19 cellular contexts compared by ENCODE assay signal in genomic region chr4:153362184-153362583, GRCh38. TPM values are rescaled to one million over a fixed set of nuclear protein-coding genes. Genes with fewer than 3 reads are reported as not detected.
DNase-seq lines count a peak whose midpoint lies in the region; ATAC-seq and TF ChIP-seq lines count a peak whose summit lies in the region.
"Had no signal": no experiment of that assay in that cellular context is flagged by ENCODE, and none has a peak within 500 bp of the region (broad histone marks: within the 10 kb centered on the region; RNA-seq: fewer than 3 reads in every experiment).

No MANE protein-coding gene starts in this region.

- H3K36me3 ChIP-seq in DND-41 (ENCODE audit: insufficient read depth, low read length) = peaks cover 94% of the 10 kb centered on the region
- H3K36me3 ChIP-seq in mesendoderm (ENCODE audit: control insufficient read depth, insufficient read depth, low read length) = peaks cover 1% of the 10 kb centered on the region
- H3K36me3 ChIP-seq: ovary, vagina had no signal

- H2AFZ ChIP-seq in DND-41 (ENCODE audit: low read depth, low read length) = no peak overlapping the region

- WGBS in mesendoderm (ENCODE audit: extremely low coverage, insufficient coverage, low lambda C conversion rate) = no CpG with 5 or more reads among the region's 3 CpGs

- no peak overlapping the region for H2BK5ac ChIP-seq in mesendoderm (ENCODE audit: low read length)

- no peak for DNase-seq in DND-41
- peak; percentile 7 for DNase-seq in NCI-H69 (lab: John Stamatoyannopoulos, UW)
- DNase-seq in erythroblast (lab: John Stamatoyannopoulos, UW) = peak; percentile 89 to 97
- DNase-seq in mesendoderm = peak; percentile 28
- DNase-seq in stimulated activated CD4-positive, alpha-beta T cell treated with anti-CD3 and anti-CD28 coated beads, Interleukin-15, amount 100 ng/mL, for 24 hours = no peak
- DNase-seq in NCI-H446 treated with DMSO at 0.1 percent for 48 hours (lab: John Stamatoyannopoulos, UW) = no peak
- DNase-seq in NCI-H2227 (lab: John Stamatoyannopoulos, UW; ENCODE audit: unreplicated experiment) = no peak
- DNase-seq: activated CD4-positive, alpha-beta T cell treated with anti-CD3 and anti-CD28 coated beads for 48 hours; activated naive CD4-positive, alpha-beta T cell; cortex of kidney; HCEC 1CT; KG1; naive B cell; NCI-H2081; NCI-H774; ovary; stimulated activated CD4-positive, alpha-beta T cell treated with anti-CD3 and anti-CD28 coated beads, Interleukin-4, amount 100 ng/mL, for 1 hour had no signal

- 0 out of 3 replicates have a peak, but pooled peaks have one; percentile 33 for ATAC-seq in DND-41 (ENCODE audit: insufficient read depth, low read depth)
- ATAC-seq: Panc1 had no signal

- no peak overlapping the region for H4K5ac ChIP-seq in mesendoderm (ENCODE audit: low read length)

- no peaks in the 10 kb centered on the region for H3K9me3 ChIP-seq in DND-41 (ENCODE audit: insufficient read depth, low read length, severe bottlenecking)
- H3K9me3 ChIP-seq: ovary, vagina had no signal

- no peaks in the 10 kb centered on the region for H3K27me3 ChIP-seq in DND-41 (ENCODE audit: insufficient read depth, low read length, poor library complexity)
- no peaks in the 10 kb centered on the region for H3K27me3 ChIP-seq in mesendoderm (ENCODE audit: insufficient read depth, low read length, poor library complexity)
- H3K27me3 ChIP-seq: ovary, vagina had no signal

- H3K27ac ChIP-seq in DND-41 (ENCODE audit: low read length) = no peak overlapping the region; the same call in 1 of the 2 replicates
- H3K27ac ChIP-seq in mesendoderm (ENCODE audit: low read depth, low read length) = no peak overlapping the region
- H3K27ac ChIP-seq: ovary, vagina had no signal

- H3K4me3 ChIP-seq in DND-41 (ENCODE audit: low read depth in 1 of 2, low read length in 2 of 2) = no peak overlapping the region
- H3K4me3 ChIP-seq in mesendoderm (ENCODE audit: low read length) = no peak overlapping the region
- H3K4me3 ChIP-seq: ovary, vagina had no signal

- no peak overlapping the region for H3K4ac ChIP-seq in mesendoderm (ENCODE audit: low read depth, low read length)

- H2BK120ac ChIP-seq in mesendoderm (ENCODE audit: low read depth, low read length) = no peak overlapping the region

- H3K79me1 ChIP-seq in mesendoderm (ENCODE audit: low read length) = no peaks in the 10 kb centered on the region

- no peak overlapping the region for H3K56ac ChIP-seq in mesendoderm (ENCODE audit: low read length)

- H2AK5ac ChIP-seq in mesendoderm (ENCODE audit: low read length) = no peak overlapping the region

- no peaks in the 10 kb centered on the region for H4K20me1 ChIP-seq in DND-41 (ENCODE audit: insufficient read depth, low read length)

- TF ChIP-seq POLR2A in erythroblast (IDR thresholded peaks at IDR 0.05; ENCODE audit: low read length) = no peak

- H3K79me2 ChIP-seq in DND-41 (ENCODE audit: insufficient read depth, low read length) (peaks cover 53% of the 10 kb centered on the region), mesendoderm (ENCODE audit: control insufficient read depth, insufficient read depth, low read length) (no peaks in the 10 kb centered on the region)

- no peak overlapping the region for H3K18ac ChIP-seq in mesendoderm (ENCODE audit: low read length)

- H3K4me1 ChIP-seq in DND-41 (ENCODE audit: insufficient read depth, low read length) (peaks cover 5% of the 10 kb centered on the region; the same call in 1 of the 2 replicates), mesendoderm (ENCODE audit: control insufficient read depth, low read depth, low read length) (no peaks in the 10 kb centered on the region)
- H3K4me1 ChIP-seq: vagina had no signal

- H3K4me2 ChIP-seq in DND-41 (ENCODE audit: insufficient read depth, low read length) (no peak overlapping the region), mesendoderm (ENCODE audit: low read length) (no peak overlapping the region)

- H2BK15ac ChIP-seq in mesendoderm (replicated peaks; ENCODE audit: low read depth) = no peak overlapping the region

- H4K8ac ChIP-seq in mesendoderm (ENCODE audit: low read depth, low read length) = no peak overlapping the region

- TF ChIP-seq CTCF in DND-41 (IDR thresholded peaks at IDR 0.05; ENCODE audit: borderline replicate concordance, extremely low read depth, low read length, poor library complexity, severe bottlenecking) = no peak

- H3K9ac ChIP-seq in DND-41 (ENCODE audit: low read depth, low read length) = no peak overlapping the region
- H3K9ac ChIP-seq in mesendoderm (ENCODE audit: low read length) = no peak overlapping the region

- no peak overlapping the region for H3K23ac ChIP-seq in mesendoderm (ENCODE audit: low read length)

RNA-seq across cellular contexts. Expression of gene MND1, which starts 17.7 kb away (rescaled TPM):
- polyA plus RNA-seq in mesendoderm (2013, experiment 1 of 2) = 45.3 TPM
- polyA plus RNA-seq in mesendoderm (2013, experiment 2 of 2) = 45.1 TPM

Comparison
In these comparisons a context has a peak if more than half of its experiments do, and no peak if none do; other contexts are left out.
1. DNase-seq: peak in NCI-H69 (single experiment), erythroblast (2 of 2) and mesendoderm (single experiment); none in DND-41 (single experiment), stimulated activated CD4-positive, alpha-beta T cell treated with anti-CD3 and anti-CD28 coated beads, Interleukin-15, amount 100 ng/mL, for 24 hours (single experiment), NCI-H446 treated with DMSO at 0.1 percent for 48 hours (single experiment) and NCI-H2227 (single experiment).